ENCODE assay signal across 10 cellular contexts in the genomic region with DNA sequence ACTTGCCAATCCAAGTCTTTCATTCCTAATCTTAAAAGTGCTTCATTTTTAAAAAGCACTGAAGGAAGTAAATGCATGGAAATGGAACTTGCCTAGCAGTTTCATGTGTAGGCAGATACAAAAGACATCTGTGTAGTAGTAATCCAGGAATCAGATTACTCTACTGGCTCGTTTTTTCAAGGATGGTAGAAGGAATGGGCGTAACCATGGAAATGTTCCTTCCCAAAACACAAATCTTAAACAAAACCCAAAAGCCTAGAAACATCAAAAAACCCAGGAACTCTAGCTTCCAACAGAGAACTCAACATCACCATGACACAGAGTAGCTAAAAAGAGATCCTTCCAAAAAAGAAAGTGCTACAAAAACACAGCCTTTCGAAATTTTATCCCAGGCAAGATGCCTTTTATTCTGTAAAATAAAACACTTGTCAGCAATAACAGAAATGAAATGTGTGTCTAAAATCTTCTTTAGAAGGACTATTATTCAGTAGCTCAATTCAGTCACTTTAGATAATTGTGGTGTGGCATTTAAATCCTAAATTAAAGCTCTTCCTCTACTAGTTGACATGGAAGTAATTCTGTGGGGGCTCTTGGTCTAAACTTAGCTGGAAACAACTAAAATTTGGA.
DNase-seq lines count a peak whose midpoint lies in the region; ATAC-seq, FAIRE-seq and TF ChIP-seq lines count a peak whose summit lies in the region.
"Had no signal": no experiment of that assay in that cellular context is flagged by ENCODE, and none has a peak within 500 bp of the region (broad histone marks: within the 10 kb centered on the region; RNA-seq: fewer than 3 reads in every experiment).

No MANE protein-coding gene starts in this region.

- no peak overlapping the region for H2AFZ ChIP-seq in HepG2 (ENCODE audit: low read length)

- no peak for FAIRE-seq in HepG2 (lab: Jason Lieb, UNC)

- H3K4me3 ChIP-seq in HepG2 (replicated peaks in 1 of 3; ENCODE audit: insufficient read depth in 1 of 3, low read depth in 2 of 3, low read length in 3 of 3) (no peak overlapping the region), right lobe of liver (no peak overlapping the region), coronary artery (peak overlapping the region; percentile 7), aorta (ENCODE audit: low read length in 2 of 2) (no peak overlapping the region)

- 81% methylated on average over 3 of the region's 3 CpGs for WGBS in HepG2 (ENCODE audit: low lambda C conversion rate)
- 75% methylated on average over 3 of the region's 3 CpGs for WGBS in right lobe of liver (ENCODE audit: insufficient coverage, low coverage, low lambda C conversion rate, missing lambda C conversion rate)
- 23 to 26% methylated on average over 3 of the region's 3 CpGs for WGBS in aorta, 2 donors

- H3K36me3 ChIP-seq in HepG2 (replicated peaks in 1 of 2; ENCODE audit: control insufficient read depth in 1 of 2, insufficient read depth in 2 of 2, low read length in 2 of 2) = no peaks in the 10 kb centered on the region; a peak in 1 of 5 replicates
- H3K36me3 ChIP-seq in right lobe of liver = no peaks in the 10 kb centered on the region
- H3K36me3 ChIP-seq in aorta (ENCODE audit: control insufficient read depth in 1 of 2, insufficient read depth in 2 of 2, low read length in 1 of 2) = no peaks in the 10 kb centered on the region

- intact Hi-C loops in HepG2 (cut with micrococcal nuclease; ENCODE audit: unreplicated experiment) (no loop called here), right lobe of liver (cut with DNase I) (no loop called here), aorta (cut with DNase I) (loop anchor here in 1 of 2 donors (5.0 to 10.0 kb wide), 2 partner anchors 582 to 715 kb away; no protein-coding TSS in a partner anchor)

- no TSS peak for BruUV-seq in HepG2 (replicated peaks; lab: Mats Ljungman, UMichigan)

- TF ChIP-seq EP300 in HepG2 (IDR thresholded peaks at IDR 0.05; ENCODE audit: low read depth in 2 of 2, low read length in 2 of 2) (no peak), HepG2 (CRISPR knock-in tag; IDR thresholded peaks at IDR 0.05; ENCODE audit: borderline replicate concordance) (no peak)

- H3K27ac ChIP-seq in HepG2 (ENCODE audit: extremely low read length, insufficient read depth, low read length) = no peak overlapping the region
- no peak overlapping the region for H3K27ac ChIP-seq in right lobe of liver
- H3K27ac ChIP-seq in coronary artery = peak overlapping the region; percentile 11 to 39
- peak overlapping the region in 1 of 2 donors; percentile 43 for H3K27ac ChIP-seq in aorta (ENCODE audit: low read depth in 1 of 2, low read length in 2 of 2)

- TF ChIP-seq CTCF in HepG2 (CRISPR knock-in tag; IDR thresholded peaks at IDR 0.05) (no peak), right lobe of liver (IDR thresholded peaks at IDR 0.05) (no peak), coronary artery (IDR thresholded peaks at IDR 0.05) (no peak)

- H3K9ac ChIP-seq in HepG2 (ENCODE audit: insufficient read depth, low read depth, low read length) = no peak overlapping the region

- no peaks in the 10 kb centered on the region for H3K79me2 ChIP-seq in HepG2 (ENCODE audit: insufficient read depth, low read length)

- H3K4me1 ChIP-seq in HepG2 (ENCODE audit: insufficient read depth, low read length) (no peaks in the 10 kb centered on the region), right lobe of liver (peaks cover 0 to 8% (median 0%) of the 10 kb centered on the region in 4 donors), aorta (ENCODE audit: control insufficient read depth in 1 of 2, insufficient read depth in 2 of 2, low read length in 2 of 2) (peaks cover 0 to 3% of the 10 kb centered on the region in 2 donors)

- H3K27me3 ChIP-seq in HepG2 (ENCODE audit: control insufficient read depth in 1 of 2, insufficient read depth in 2 of 2, low read length in 2 of 2) (no peaks in the 10 kb centered on the region), right lobe of liver (no peaks in the 10 kb centered on the region), aorta (ENCODE audit: control insufficient read depth in 1 of 2, insufficient read depth in 2 of 2, low read length in 1 of 2) (no peaks in the 10 kb centered on the region)

- H3K9me3 ChIP-seq in HepG2 (ENCODE audit: low read length) (no peaks in the 10 kb centered on the region), right lobe of liver (no peaks in the 10 kb centered on the region), aorta (ENCODE audit: control insufficient read depth, low read length) (no peaks in the 10 kb centered on the region)

- no peaks in the 10 kb centered on the region for H4K20me1 ChIP-seq in HepG2 (ENCODE audit: insufficient read depth, low read length)

- POLR2A ChIA-PET in HepG2 (lab: Yijun Ruan, JAX) = no interaction called here

- in situ Hi-C loops in HepG2 (cut with HindIII; ENCODE audit: extremely low pct_ligation_motif_present, low pct_unique_long_range_greater_than_20kb) = loop anchor here (25.0 kb wide), 1 partner anchor 710 kb away; no protein-coding TSS in a partner anchor

- no peak for TF ChIP-seq RAD21 in HepG2 (CRISPR knock-in tag; IDR thresholded peaks at IDR 0.05)

- DNase-seq in HepG2 (ENCODE audit: low spot score) (no peak), right lobe of liver (no peak), coronary artery (ENCODE audit: low spot score) (no peak), medulla oblongata (ENCODE audit: extremely low spot score) (peak; percentile 48), aorta (no peak)
- DNase-seq: C1 segment of cervical spinal cord, SW 1271 had no signal

- CTCF ChIA-PET in HepG2 (lab: Yijun Ruan, JAX; ENCODE audit: low intra/inter-chr PET ratio, low total read pairs) = no interaction called here

- H3K4me2 ChIP-seq in HepG2 (ENCODE audit: low read depth, low read length) = no peak overlapping the region

- ATAC-seq in HepG2 = no peak
- ATAC-seq in right lobe of liver = no peak
- ATAC-seq in aorta (ENCODE audit: low FRiP score) = peak; percentile 41
- ATAC-seq in GM18520 (IDR thresholded peaks at IDR 0.05; ENCODE audit: unreplicated experiment) = no peak
- ATAC-seq in HG02852 (IDR thresholded peaks at IDR 0.05; ENCODE audit: unreplicated experiment) = no peak
- ATAC-seq in GM19328 (IDR thresholded peaks at IDR 0.05; ENCODE audit: unreplicated experiment) = no peak

- no peak for TF ChIP-seq POLR2A in HepG2 (IDR thresholded peaks at IDR 0.05; ENCODE audit: insufficient read depth in 1 of 2, low read depth in 2 of 2, low read length in 2 of 2)
- no peak for TF ChIP-seq POLR2A in right lobe of liver (IDR thresholded peaks at IDR 0.05)

TF ChIP-seq in HepG2, 621 proteins besides CTCF, POLR2A, EP300 and RAD21:
- TF ChIP-seq NR2F6 (IDR thresholded peaks at IDR 0.05) (no peak), NR2F6 (CRISPR knock-in tag; IDR thresholded peaks at IDR 0.05) (no peak), ZNF496 (CRISPR knock-in tag; IDR thresholded peaks at IDR 0.05; ENCODE audit: insufficient replicate concordance) (no peak), ZNF251 (CRISPR knock-in tag; IDR thresholded peaks at IDR 0.05) (no peak), ZKSCAN5 (CRISPR knock-in tag; IDR thresholded peaks at IDR 0.05) (no peak), MAFK (conservative IDR thresholded peaks at IDR 0.05 in 1 of 2, IDR thresholded peaks at IDR 0.05 in 1 of 2; ENCODE audit: low read length in 2 of 2) (peak; percentile 65 to 84; a peak in 3 of 4 replicates), MAFF (IDR thresholded peaks at IDR 0.05; ENCODE audit: low read depth, low read length) (peak; percentile 78)
TF ChIP-seq in HepG2: peak in this region for 2.

Comparison
In these comparisons a context has a peak if more than half of its experiments do, and no peak if none do; other contexts are left out.
1. H3K27ac ChIP-seq: peak in coronary artery (2 of 2); none in HepG2 (single experiment) and right lobe of liver (0 of 3).